In the genomic region with DNA sequence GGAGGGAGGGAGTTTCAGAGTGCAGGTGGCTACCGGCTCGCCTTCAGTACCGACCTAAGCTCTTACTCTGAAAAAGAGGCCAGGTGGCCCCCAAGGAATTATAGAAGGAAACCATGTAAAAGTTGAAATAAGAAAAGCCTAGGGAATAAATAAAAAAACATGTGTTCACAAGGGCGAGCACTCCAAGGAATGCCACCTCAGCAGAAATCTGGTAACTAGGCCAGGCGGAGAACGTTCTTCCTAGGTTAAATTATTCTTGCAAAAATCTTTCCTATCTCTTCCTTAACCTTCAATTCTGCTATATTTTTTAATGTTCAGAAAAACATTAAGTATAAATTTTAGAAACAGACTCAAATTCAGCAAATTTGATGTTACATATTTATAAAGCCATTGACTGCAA, we compare ENCODE assay signal across 19 cellular contexts.
DNase-seq lines count a peak whose midpoint lies in the region; ATAC-seq, FAIRE-seq and TF ChIP-seq lines count a peak whose summit lies in the region.
"Had no signal": no experiment of that assay in that cellular context is flagged by ENCODE, and none has a peak within 500 bp of the region (broad histone marks: within the 10 kb centered on the region; RNA-seq: fewer than 3 reads in every experiment).

No MANE protein-coding gene starts in this region.

- TF ChIP-seq POLR2A in A549 (IDR thresholded peaks at IDR 0.05; ENCODE audit: low read length) (no peak), IMR-90 (IDR thresholded peaks at IDR 0.05; ENCODE audit: low read depth, low read length) (no peak), erythroblast (IDR thresholded peaks at IDR 0.05; ENCODE audit: low read length) (no peak)

- H2BK15ac ChIP-seq in IMR-90 (ENCODE audit: low read depth, low read length): no peak overlapping the region

- dilution Hi-C loops in IMR-90 (cut with HindIII; ENCODE audit: low sequenced_read_pairs, unreplicated experiment): no loop called here

- H3K14ac ChIP-seq in IMR-90 (replicated peaks; ENCODE audit: low read depth, low read length): no peak overlapping the region

- H2AK5ac ChIP-seq in IMR-90 (ENCODE audit: low read depth, low read length): no peak overlapping the region

- no peak for FAIRE-seq in A549 (lab: Jason Lieb, UNC)
- FAIRE-seq: GM12878, HTR-8/SVneo had no signal

- H3K4ac ChIP-seq in IMR-90 (ENCODE audit: low read depth, low read length): no peak overlapping the region

- H2BK20ac ChIP-seq in IMR-90 (ENCODE audit: low read depth, low read length): no peak overlapping the region

- H3K4me3 ChIP-seq in A549 (no peak overlapping the region), IMR-90 (ENCODE audit: insufficient read depth, low read depth, low read length) (no peak overlapping the region)
- H3K4me3 ChIP-seq: GM12878, HAP-1 had no signal

- CTCF ChIA-PET in A549 (lab: Yijun Ruan, JAX) (no interaction called here), IMR-90 (lab: Yijun Ruan, JAX) (no interaction called here)

- H3K9me3 Mint-ChIP-seq in endothelial cell (ENCODE audit: unreplicated experiment): no peaks in the 10 kb centered on the region

- H3K9me1 ChIP-seq in IMR-90 (ENCODE audit: insufficient read depth, low read length): no peaks in the 10 kb centered on the region

- H3K9ac ChIP-seq in IMR-90 (ENCODE audit: low read depth, low read length): no peak overlapping the region

- ATAC-seq in A549: no peak
- no peak for ATAC-seq in IMR-90 (ENCODE audit: low read depth)
- ATAC-seq: GM12878 had no signal

- no peak overlapping the region for H3K18ac ChIP-seq in IMR-90 (ENCODE audit: low read depth, low read length)

- in situ Hi-C loops in IMR-90 (cut with MboI; ENCODE audit: low sequenced_read_pairs): no loop called here

- H3K27ac Mint-ChIP-seq in endothelial cell (ENCODE audit: unreplicated experiment): no peak overlapping the region
- H3K27ac Mint-ChIP-seq: CD4-positive, CD25-positive, alpha-beta regulatory T cell; CD8-positive, alpha-beta memory T cell had no signal

- no peak overlapping the region for H3K23ac ChIP-seq in IMR-90 (ENCODE audit: low read depth, low read length)

- H4K8ac ChIP-seq in IMR-90 (ENCODE audit: low read depth in 2 of 2, low read length in 2 of 2): no peak overlapping the region

- H3K27ac ChIP-seq in A549 (no peak overlapping the region), IMR-90 (ENCODE audit: insufficient read depth, low read length) (no peak overlapping the region)

- no peaks in the 10 kb centered on the region for H3K9me3 ChIP-seq in A549
- H3K9me3 ChIP-seq in IMR-90 (ENCODE audit: control insufficient read depth, insufficient read depth, low read length): no peaks in the 10 kb centered on the region
- H3K9me3 ChIP-seq: BE2C, HAP-1 had no signal

- H2AFZ ChIP-seq in IMR-90 (replicated peaks; ENCODE audit: low read length, poor library complexity): no peak overlapping the region

- TF ChIP-seq RAD21 in A549 (conservative IDR thresholded peaks at IDR 0.05 in 1 of 2, IDR thresholded peaks at IDR 0.05 in 1 of 2) (no peak), IMR-90 (IDR thresholded peaks at IDR 0.05; ENCODE audit: low read length) (no peak)

- no peaks in the 10 kb centered on the region for H3K36me3 ChIP-seq in IMR-90 (ENCODE audit: control insufficient read depth, insufficient read depth, low read length)
- H3K36me3 ChIP-seq: BE2C, HAP-1 had no signal

- H3K4me1 Mint-ChIP-seq in endothelial cell (ENCODE audit: unreplicated experiment): no peaks in the 10 kb centered on the region
- H3K4me1 Mint-ChIP-seq: CD4-positive, CD25-positive, alpha-beta regulatory T cell; CD8-positive, alpha-beta memory T cell had no signal

- intact Hi-C loops in IMR-90 (cut with micrococcal nuclease): no loop called here

- DNase-seq in A549 (ENCODE audit: low read depth in 1 of 2, low spot score in 1 of 2): no peak
- no peak for DNase-seq in IMR-90
- DNase-seq in left kidney (ENCODE audit: low read depth, low spot score): peak; percentile 49
- peak; percentile 20 for DNase-seq in retina
- DNase-seq in endothelial cell (ENCODE audit: low spot score): no peak
- DNase-seq in erythroblast (lab: John Stamatoyannopoulos, UW): no peak
- DNase-seq: ACHN; BE2C; C1 segment of cervical spinal cord; CD4-positive, CD25-positive, alpha-beta regulatory T cell; CD8-positive, alpha-beta memory T cell; COR-L47; DMS 273 treated with DMSO at 0.1 percent for 48 hours; DMS53; DND-41; EL had no signal

- no peak overlapping the region for H4K5ac ChIP-seq in IMR-90 (ENCODE audit: low read depth, low read length)

- peaks cover 2% of the 10 kb centered on the region for H3K27me3 Mint-ChIP-seq in endothelial cell (ENCODE audit: unreplicated experiment)
- H3K27me3 Mint-ChIP-seq: CD4-positive, CD25-positive, alpha-beta regulatory T cell; CD8-positive, alpha-beta memory T cell had no signal

- no peak overlapping the region for H3K56ac ChIP-seq in IMR-90 (ENCODE audit: extremely low read depth, insufficient read depth, low read length)

- H4K20me1 ChIP-seq in IMR-90 (ENCODE audit: insufficient read depth, low read length): no peaks in the 10 kb centered on the region

- POLR2A ChIA-PET in A549 (lab: Yijun Ruan, JAX): no interaction called here
- POLR2A ChIA-PET in IMR-90 (lab: Charles Lee; ENCODE audit: unreplicated experiment): no interaction called here

- no peak overlapping the region for H3K4me2 ChIP-seq in A549
- no peak overlapping the region for H3K4me2 ChIP-seq in IMR-90 (ENCODE audit: low read depth, low read length)

- no TSS peak for BruUV-seq in IMR-90 (replicated peaks; lab: Mats Ljungman, UMichigan)

- H4K91ac ChIP-seq in IMR-90 (ENCODE audit: insufficient read depth, low read depth, low read length): no peak overlapping the region

- H3K36me3 Mint-ChIP-seq in endothelial cell (ENCODE audit: low read depth, unreplicated experiment): no peaks in the 10 kb centered on the region
- H3K36me3 Mint-ChIP-seq: CD4-positive, CD25-positive, alpha-beta regulatory T cell; CD8-positive, alpha-beta memory T cell had no signal

- no peak overlapping the region for H2BK120ac ChIP-seq in IMR-90 (ENCODE audit: low read depth, low read length)

- no peak overlapping the region for H2AK9ac ChIP-seq in IMR-90 (replicated peaks; ENCODE audit: low read depth, low read length, poor library complexity)

- 63% methylated on average over 6 of the region's 6 CpGs for WGBS in A549 (ENCODE audit: missing lambda C conversion rate)
- no CpG with 5 or more reads among the region's 6 CpGs for WGBS in IMR-90 (ENCODE audit: extremely low coverage in 2 of 2, insufficient read length in 1 of 2), 2 experiments

- no peak for TF ChIP-seq EP300 in A549 (IDR thresholded peaks at IDR 0.05)

- no peaks in the 10 kb centered on the region for H3K4me1 ChIP-seq in A549
- H3K4me1 ChIP-seq in IMR-90 (ENCODE audit: control insufficient read depth, insufficient read depth, low read length): no peaks in the 10 kb centered on the region
- H3K4me1 ChIP-seq: BE2C, HAP-1 had no signal

- TF ChIP-seq CTCF in A549 (IDR thresholded peaks at IDR 0.05) (no peak), IMR-90 (conservative IDR thresholded peaks at IDR 0.05; ENCODE audit: low read depth, low read length) (no peak), endothelial cell (IDR thresholded peaks at IDR 0.05; ENCODE audit: unreplicated experiment) (no peak)

- H3K27me3 ChIP-seq in IMR-90 (ENCODE audit: control insufficient read depth, insufficient read depth, low read length): no peaks in the 10 kb centered on the region
- H3K27me3 ChIP-seq: BE2C had no signal

- H3K79me1 ChIP-seq in IMR-90 (ENCODE audit: low read depth in 1 of 2, low read length in 2 of 2): no peaks in the 10 kb centered on the region

- H2BK5ac ChIP-seq in IMR-90 (ENCODE audit: low read depth, low read length, poor library complexity, severe bottlenecking): no peak overlapping the region

- no peak overlapping the region for H3K4me3 Mint-ChIP-seq in endothelial cell (ENCODE audit: unreplicated experiment)
- H3K4me3 Mint-ChIP-seq: CD4-positive, CD25-positive, alpha-beta regulatory T cell; CD8-positive, alpha-beta memory T cell had no signal

TF ChIP-seq in A549, 52 proteins besides CTCF, POLR2A, EP300 and RAD21:
- TF ChIP-seq NFE2L2 (conservative IDR thresholded peaks at IDR 0.05; ENCODE audit: low read length): no peak
- peak; percentile 67 for TF ChIP-seq MAFK (IDR thresholded peaks at IDR 0.05; ENCODE audit: partially characterized antibody)

TF ChIP-seq in IMR-90, 13 proteins besides CTCF, POLR2A, EP300 and RAD21:
- TF ChIP-seq, protein P1, sequence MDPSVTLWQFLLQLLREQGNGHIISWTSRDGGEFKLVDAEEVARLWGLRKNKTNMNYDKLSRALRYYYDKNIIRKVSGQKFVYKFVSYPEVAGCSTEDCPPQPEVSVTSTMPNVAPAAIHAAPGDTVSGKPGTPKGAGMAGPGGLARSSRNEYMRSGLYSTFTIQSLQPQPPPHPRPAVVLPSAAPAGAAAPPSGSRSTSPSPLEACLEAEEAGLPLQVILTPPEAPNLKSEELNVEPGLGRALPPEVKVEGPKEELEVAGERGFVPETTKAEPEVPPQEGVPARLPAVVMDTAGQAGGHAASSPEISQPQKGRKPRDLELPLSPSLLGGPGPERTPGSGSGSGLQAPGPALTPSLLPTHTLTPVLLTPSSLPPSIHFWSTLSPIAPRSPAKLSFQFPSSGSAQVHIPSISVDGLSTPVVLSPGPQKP (IDR thresholded peaks at IDR 0.05; ENCODE audit: borderline replicate concordance, low read depth, low read length): no peak
- no peak for TF ChIP-seq CEBPB (IDR thresholded peaks at IDR 0.05; ENCODE audit: low read depth, low read length)
- TF ChIP-seq MAFK (IDR thresholded peaks at IDR 0.05; ENCODE audit: low read depth, low read length): peak; percentile 91
- TF ChIP-seq, protein P2, sequence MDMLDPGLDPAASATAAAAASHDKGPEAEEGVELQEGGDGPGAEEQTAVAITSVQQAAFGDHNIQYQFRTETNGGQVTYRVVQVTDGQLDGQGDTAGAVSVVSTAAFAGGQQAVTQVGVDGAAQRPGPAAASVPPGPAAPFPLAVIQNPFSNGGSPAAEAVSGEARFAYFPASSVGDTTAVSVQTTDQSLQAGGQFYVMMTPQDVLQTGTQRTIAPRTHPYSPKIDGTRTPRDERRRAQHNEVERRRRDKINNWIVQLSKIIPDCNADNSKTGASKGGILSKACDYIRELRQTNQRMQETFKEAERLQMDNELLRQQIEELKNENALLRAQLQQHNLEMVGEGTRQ (IDR thresholded peaks at IDR 0.05; ENCODE audit: low read depth, low read length): no peak
- TF ChIP-seq BHLHE40 (IDR thresholded peaks at IDR 0.05; ENCODE audit: low read depth, low read length): no peak
- TF ChIP-seq RFX5 (IDR thresholded peaks at IDR 0.05; ENCODE audit: low read depth, low read length): no peak
- no peak for TF ChIP-seq NFE2L2 (IDR thresholded peaks at IDR 0.05; ENCODE audit: low read depth, low read length)
- TF ChIP-seq RCOR1 (IDR thresholded peaks at IDR 0.05; ENCODE audit: insufficient replicate concordance, low read length): no peak
TF ChIP-seq in IMR-90: peak in this region for 1.

Comparison
In these comparisons a context has a peak if more than half of its experiments do, and no peak if none do; other contexts are left out.
1. DNase-seq: peak in left kidney (single experiment) and retina (single experiment); none in A549 (0 of 2), IMR-90 (single experiment), endothelial cell (single experiment) and erythroblast (0 of 2).